1 cellular context compared by ENCODE assay signal in genomic region chr6:17226766-17227338, GRCh38.
TF ChIP-seq lines count a peak whose summit lies in the region.

No MANE protein-coding gene starts in this region.

TF ChIP-seq in neural cell, 6 proteins besides CTCF, POLR2A, EP300 and RAD21 (continued from another document):
- no peak for TF ChIP-seq REST (IDR thresholded peaks at IDR 0.05; ENCODE audit: borderline replicate concordance)
